In genomic region chr2:223991611-223992010, GRCh38 we compare ENCODE assay signal across 18 cellular contexts. TPM values are rescaled to one million over a fixed set of nuclear protein-coding genes. Genes with fewer than 3 reads are reported as not detected.
DNase-seq lines count a peak whose midpoint lies in the region; TF ChIP-seq lines count a peak whose summit lies in the region.
"Had no signal": no experiment of that assay in that cellular context is flagged by ENCODE, and none has a peak within 500 bp of the region (broad histone marks: within the 10 kb centered on the region; RNA-seq: fewer than 3 reads in every experiment).

No MANE protein-coding gene starts in this region.

- 0 out of 2 replicates have a peak overlapping the region, but pooled peaks have one; percentile 8 for H3K27ac ChIP-seq in GM23248
- H3K27ac ChIP-seq in parathyroid adenoma = no peak overlapping the region
- H3K27ac ChIP-seq in thyroid gland = peak overlapping the region; percentile 53 to 69 (median 67)
- H3K27ac ChIP-seq in substantia nigra (ENCODE audit: low read depth, low read length, poor library complexity, severe bottlenecking) = no peak overlapping the region
- no peak overlapping the region for H3K27ac ChIP-seq in dorsolateral prefrontal cortex
- H3K27ac ChIP-seq: 22Rv1; A549; BLaER1 treated with 17β-estradiol and CSF1 and Interleukin-3, amounts not matched to agents 10 nM and 100 nM; C4-2B had no signal

- H3K9me2 ChIP-seq in GM23248 (ENCODE audit: insufficient read depth) = no peaks in the 10 kb centered on the region

- intact Hi-C loops in thyroid gland (cut with DNase I) = no loop called here
- intact Hi-C loops in dorsolateral prefrontal cortex (cut with DNase I) = loop anchor here (2.0 to 5.0 kb wide), 2 partner anchors 46 to 47 kb away; partner anchors contain the start of gene SERPINE2 (in 2 of the 2)

- H3K79me2 ChIP-seq in GM23248 (ENCODE audit: insufficient read depth) = peaks cover 52% of the 10 kb centered on the region
- H3K79me2 ChIP-seq in parathyroid adenoma = no peaks in the 10 kb centered on the region

- DNase-seq in GM23248 (no peak), left kidney (ENCODE audit: low read depth, low spot score) (peak; percentile 22), thyroid gland (peak; percentile 87 to 88), substantia nigra (lab: John Stamatoyannopoulos, UW) (no peak), dorsolateral prefrontal cortex (no peak), iPS-NIHi11 (ENCODE audit: low spot score) (no peak)
- DNase-seq: AML-193; Caco-2; Calu3; CD4-positive, alpha-beta T cell; CD8-positive, alpha-beta T cell; DMS79 treated with DMSO at 0.1 percent for 48 hours; GF-D8 had no signal

- TF ChIP-seq POLR2A in thyroid gland (IDR thresholded peaks at IDR 0.05) = no peak

- no peak overlapping the region for H3K4me2 ChIP-seq in GM23248 (ENCODE audit: unreplicated experiment)
- no peak overlapping the region for H3K4me2 ChIP-seq in parathyroid adenoma (ENCODE audit: low read length)
- H3K4me2 ChIP-seq: A549; BLaER1 treated with 17β-estradiol and CSF1 and Interleukin-3, amounts not matched to agents 10 nM and 100 nM had no signal

- H2AFZ ChIP-seq in GM23248 (no peak overlapping the region), parathyroid adenoma (peak overlapping the region; percentile 33)

- H3K4me1 ChIP-seq in GM23248 (ENCODE audit: insufficient read depth) (0 out of 2 replicates have a peak, but pooled peaks cover 19% of the 10 kb centered on the region), parathyroid adenoma (no peaks in the 10 kb centered on the region), thyroid gland (peaks cover 0 to 6% of the 10 kb centered on the region in 2 donors)

- H3K27me3 ChIP-seq in GM23248 (replicated peaks; ENCODE audit: insufficient read depth) (no peaks in the 10 kb centered on the region), parathyroid adenoma (ENCODE audit: control insufficient read depth, insufficient read depth, low read length) (no peaks in the 10 kb centered on the region), thyroid gland (no peaks in the 10 kb centered on the region), dorsolateral prefrontal cortex (no peaks in the 10 kb centered on the region)
- H3K27me3 ChIP-seq: BLaER1 treated with 17β-estradiol and CSF1 and Interleukin-3, amounts not matched to agents 10 nM and 100 nM had no signal

- 94 to 98% methylated on average over 12 of the region's 12 CpGs for WGBS in GM23248 (ENCODE audit: low coverage in 1 of 2, low lambda C conversion rate in 2 of 2, missing lambda C conversion rate in 2 of 2), 2 experiments
- 25 to 56% methylated on average over 12 of the region's 12 CpGs for WGBS in thyroid gland, 2 donors

- no peak overlapping the region for H3K4me3 ChIP-seq in GM23248
- no peak overlapping the region for H3K4me3 ChIP-seq in parathyroid adenoma (ENCODE audit: low read depth, low read length)
- H3K4me3 ChIP-seq in thyroid gland (replicated peaks in 1 of 3) = no peak overlapping the region
- no peak overlapping the region for H3K4me3 ChIP-seq in dorsolateral prefrontal cortex
- H3K4me3 ChIP-seq: A549; BLaER1 treated with 17β-estradiol and CSF1 and Interleukin-3, amounts not matched to agents 10 nM and 100 nM had no signal

- H3K36me3 ChIP-seq in GM23248 (ENCODE audit: low read depth) (peaks cover 96% of the 10 kb centered on the region), parathyroid adenoma (ENCODE audit: control insufficient read depth, insufficient read depth, low read length) (no peaks in the 10 kb centered on the region), thyroid gland (no peaks in the 10 kb centered on the region)

- no peaks in the 10 kb centered on the region for H3K9me3 ChIP-seq in GM23248 (ENCODE audit: low read depth)
- H3K9me3 ChIP-seq in parathyroid adenoma (ENCODE audit: control insufficient read depth, low read length) = no peaks in the 10 kb centered on the region
- no peaks in the 10 kb centered on the region for H3K9me3 ChIP-seq in thyroid gland
- H3K9me3 ChIP-seq: BLaER1 treated with 17β-estradiol and CSF1 and Interleukin-3, amounts not matched to agents 10 nM and 100 nM had no signal

- H3K9ac ChIP-seq in GM23248 (no peak overlapping the region), parathyroid adenoma (no peak overlapping the region)

- in situ Hi-C loops in GM23248 (cut with MboI) = loop anchor here (10.0 kb wide), 1 partner anchor 293 kb away; no protein-coding TSS in a partner anchor

- TF ChIP-seq CTCF in parathyroid adenoma (IDR thresholded peaks at IDR 0.05) (no peak), thyroid gland (IDR thresholded peaks at IDR 0.05) (no peak), dorsolateral prefrontal cortex (IDR thresholded peaks at IDR 0.05 in 54 of 56, conservative IDR thresholded peaks at IDR 0.05 in 2 of 56; ENCODE audit: low read depth in 1 of 56, partially characterized antibody in 56 of 56) (no peak)

- peaks cover 98% of the 10 kb centered on the region for H3F3A ChIP-seq in GM23248 (ENCODE audit: insufficient read depth)

- H4K20me1 ChIP-seq in GM23248 (ENCODE audit: insufficient read depth) = no peaks in the 10 kb centered on the region
- H4K20me1 ChIP-seq: BLaER1 treated with 17β-estradiol and CSF1 and Interleukin-3, amounts not matched to agents 10 nM and 100 nM had no signal

RNA-seq across cellular contexts. Expression of gene MRPL44, which starts 34.3 kb away (rescaled TPM):
- total RNA-seq in GM23248 (2014; rRNA removed; shearing (Covaris generic)) = 34.4 and 34.9 TPM in 2 replicates
- 24.1 and 27.8 TPM in 2 replicates for polyA plus RNA-seq in GM23248 (2016; fragmentation: Nextera tagmentation; extraction: Ambion mirVana)
- total RNA-seq in thyroid gland (10 to 100 TPM; 18.4 to 27.1 (median 25.3) TPM), dorsolateral prefrontal cortex (10 to 100 TPM; 12.3 to 28.1 (median 20.4) TPM)

RNA-seq across cellular contexts. Expression of gene WDFY1, which starts 46.5 kb away (rescaled TPM):
- 76.9 and 81.2 TPM in 2 replicates for total RNA-seq in GM23248 (2014; rRNA removed; shearing (Covaris generic))
- 60.6 and 65.1 TPM in 2 replicates for polyA plus RNA-seq in GM23248 (2016; fragmentation: Nextera tagmentation; extraction: Ambion mirVana)
- total RNA-seq in thyroid gland (10 to 100 TPM; 49.4 to 87.7 (median 59.6) TPM), dorsolateral prefrontal cortex (10 to 100 TPM; 24.8 to 56.2 (median 37.5) TPM)

RNA-seq across cellular contexts. Expression of gene SERPINE2, which starts 47.5 kb away (rescaled TPM):
- 1,671 and 1,864 TPM in 2 replicates for total RNA-seq in GM23248 (2014; rRNA removed; shearing (Covaris generic))
- polyA plus RNA-seq in GM23248 (2016; fragmentation: Nextera tagmentation; extraction: Ambion mirVana) = 5,355 and 5,534 TPM in 2 replicates
- total RNA-seq in thyroid gland (10 to 100 TPM in 3 of 4 donors, 1 to 10 TPM in 1; 6.1 to 33.3 (median 20.3) TPM), dorsolateral prefrontal cortex (100 to 1,000 TPM in 92 of 120 experiments, 10 to 100 TPM in 28; 66.5 to 251 (median 114) TPM)

Comparison
In these comparisons a context has a peak if more than half of its experiments do, and no peak if none do; other contexts are left out.
1. DNase-seq: peak in left kidney (single experiment) and thyroid gland (2 of 2); none in GM23248 (single experiment), substantia nigra (0 of 49), dorsolateral prefrontal cortex (0 of 10) and iPS-NIHi11 (single experiment).
2. H3K27ac ChIP-seq: peak in GM23248 (single experiment) and thyroid gland (3 of 3); none in parathyroid adenoma (single experiment), substantia nigra (single experiment) and dorsolateral prefrontal cortex (0 of 59).